1 cellular context compared by ENCODE assay signal in the genomic region with DNA sequence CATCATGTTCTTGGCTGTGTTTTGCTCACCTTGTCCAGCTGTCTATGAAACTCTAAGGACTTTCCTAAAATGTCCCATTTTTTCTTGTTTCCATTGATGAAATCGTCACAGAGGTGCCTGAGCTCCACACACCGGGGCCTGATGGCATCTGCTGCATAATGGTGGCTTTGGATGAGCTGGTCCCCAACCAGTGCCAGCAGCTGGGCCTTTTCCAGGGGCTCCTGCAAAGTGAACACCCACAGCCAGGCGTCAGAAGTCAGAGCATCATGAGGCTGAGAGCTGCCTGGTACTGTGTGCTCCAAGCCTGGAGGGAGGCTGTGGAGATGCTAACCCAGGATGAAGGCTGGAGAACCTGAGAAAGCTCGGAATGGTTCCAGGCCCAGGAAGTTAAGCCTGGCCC.
TF ChIP-seq lines count a peak whose summit lies in the region.

No MANE protein-coding gene starts in this region.

TF ChIP-seq in IMR-90, 13 proteins besides CTCF, POLR2A, EP300 and RAD21 (continued from another document):
- TF ChIP-seq, protein P1, sequence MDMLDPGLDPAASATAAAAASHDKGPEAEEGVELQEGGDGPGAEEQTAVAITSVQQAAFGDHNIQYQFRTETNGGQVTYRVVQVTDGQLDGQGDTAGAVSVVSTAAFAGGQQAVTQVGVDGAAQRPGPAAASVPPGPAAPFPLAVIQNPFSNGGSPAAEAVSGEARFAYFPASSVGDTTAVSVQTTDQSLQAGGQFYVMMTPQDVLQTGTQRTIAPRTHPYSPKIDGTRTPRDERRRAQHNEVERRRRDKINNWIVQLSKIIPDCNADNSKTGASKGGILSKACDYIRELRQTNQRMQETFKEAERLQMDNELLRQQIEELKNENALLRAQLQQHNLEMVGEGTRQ (IDR thresholded peaks at IDR 0.05; ENCODE audit: low read depth, low read length) = no peak
- no peak for TF ChIP-seq FOS (IDR thresholded peaks at IDR 0.05; ENCODE audit: low read depth, low read length)
- TF ChIP-seq SMC3 (IDR thresholded peaks at IDR 0.05; ENCODE audit: low read depth, low read length) = no peak
- no peak for TF ChIP-seq BHLHE40 (IDR thresholded peaks at IDR 0.05; ENCODE audit: low read depth, low read length)
- no peak for TF ChIP-seq MAZ (IDR thresholded peaks at IDR 0.05; ENCODE audit: borderline replicate concordance, low read depth, low read length)
- TF ChIP-seq, protein P2, sequence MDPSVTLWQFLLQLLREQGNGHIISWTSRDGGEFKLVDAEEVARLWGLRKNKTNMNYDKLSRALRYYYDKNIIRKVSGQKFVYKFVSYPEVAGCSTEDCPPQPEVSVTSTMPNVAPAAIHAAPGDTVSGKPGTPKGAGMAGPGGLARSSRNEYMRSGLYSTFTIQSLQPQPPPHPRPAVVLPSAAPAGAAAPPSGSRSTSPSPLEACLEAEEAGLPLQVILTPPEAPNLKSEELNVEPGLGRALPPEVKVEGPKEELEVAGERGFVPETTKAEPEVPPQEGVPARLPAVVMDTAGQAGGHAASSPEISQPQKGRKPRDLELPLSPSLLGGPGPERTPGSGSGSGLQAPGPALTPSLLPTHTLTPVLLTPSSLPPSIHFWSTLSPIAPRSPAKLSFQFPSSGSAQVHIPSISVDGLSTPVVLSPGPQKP (IDR thresholded peaks at IDR 0.05; ENCODE audit: borderline replicate concordance, low read depth, low read length) = no peak
- no peak for TF ChIP-seq MAFK (IDR thresholded peaks at IDR 0.05; ENCODE audit: low read depth, low read length)
- no peak for TF ChIP-seq NFE2L2 (IDR thresholded peaks at IDR 0.05; ENCODE audit: low read depth, low read length)
